Comparison of ENCODE assay signal across 8 cellular contexts in the genomic region with DNA sequence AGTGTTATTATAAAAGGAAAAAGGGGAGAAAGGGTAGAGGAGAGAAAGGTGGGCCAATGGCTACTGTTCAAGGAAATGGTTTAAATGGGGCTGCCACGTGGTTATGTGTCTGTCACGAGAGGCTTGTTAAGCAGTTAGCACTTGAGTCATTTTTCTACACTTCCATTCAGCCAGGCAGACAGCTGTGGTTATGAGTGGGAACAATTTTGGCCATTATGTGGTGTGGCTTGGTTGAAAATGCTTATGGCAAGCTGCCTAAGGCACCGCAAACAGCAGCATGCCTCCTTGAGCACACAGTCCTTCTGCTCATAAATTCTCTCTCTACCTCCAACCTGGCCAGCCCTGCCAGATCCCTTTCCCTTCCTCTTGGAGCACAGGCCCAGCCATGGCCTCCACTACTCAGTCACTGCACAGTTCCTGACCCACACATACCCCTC. TPM values are rescaled to one million over a fixed set of nuclear protein-coding genes. Genes with fewer than 3 reads are reported as not detected.
A peak's percentile ranks its signal among the peaks of the same experiment; 100 is the strongest.
DNase-seq lines count a peak whose midpoint lies in the region; ATAC-seq and TF ChIP-seq lines count a peak whose summit lies in the region.

No MANE protein-coding gene starts in this region.

- no peak overlapping the region for H2AFZ ChIP-seq in KMS-11 (ENCODE audit: low read depth)

- H3K9me3 Mint-ChIP-seq in activated CD8-positive, alpha-beta memory T cell treated with anti-CD3 and anti-CD28 coated beads, Interleukin-2, amount 10 ng/mL, durations not matched to agents 7 days and 5 days (ENCODE audit: low read depth): no peaks in the 10 kb centered on the region

- WGBS in sigmoid colon, 2 donors: 32 to 59% methylated on average over 3 of the region's 3 CpGs
- WGBS in transverse colon (ENCODE audit: low coverage in 1 of 2), 2 donors: 40 to 51% methylated on average over 1 to 3 of the region's 3 CpGs

- TF ChIP-seq CTCF in KMS-11 (conservative IDR thresholded peaks at IDR 0.05; ENCODE audit: low read depth, low read length) (no peak), sigmoid colon (IDR thresholded peaks at IDR 0.05) (no peak), transverse colon (IDR thresholded peaks at IDR 0.05) (no peak)

- H3K36me3 Mint-ChIP-seq in activated CD8-positive, alpha-beta memory T cell treated with anti-CD3 and anti-CD28 coated beads, Interleukin-2, amount 10 ng/mL, durations not matched to agents 7 days and 5 days: peaks cover 38% of the 10 kb centered on the region

- no peaks in the 10 kb centered on the region for H3K27me3 Mint-ChIP-seq in activated CD8-positive, alpha-beta memory T cell treated with anti-CD3 and anti-CD28 coated beads, Interleukin-2, amount 10 ng/mL, durations not matched to agents 7 days and 5 days

- ATAC-seq in activated CD8-positive, alpha-beta memory T cell treated with anti-CD3 and anti-CD28 coated beads, Interleukin-2, amount 10 ng/mL, durations not matched to agents 7 days and 5 days: peak; percentile 8

- H3K4me2 ChIP-seq in KMS-11: peak overlapping the region; percentile 61

- no peaks in the 10 kb centered on the region for H3K27me3 ChIP-seq in KMS-11 (ENCODE audit: insufficient read depth, low read depth)
- H3K27me3 ChIP-seq in sigmoid colon: no peaks in the 10 kb centered on the region
- H3K27me3 ChIP-seq in transverse colon: no peaks in the 10 kb centered on the region

- intact Hi-C loops in sigmoid colon (cut with DNase I) (no loop called here), transverse colon (cut with DNase I; ENCODE audit: low total_unique reads) (no loop called here)

- H4K20me1 ChIP-seq in KMS-11 (ENCODE audit: insufficient read depth): no peaks in the 10 kb centered on the region

- peak overlapping the region; percentile 93 for H3K27ac Mint-ChIP-seq in activated CD8-positive, alpha-beta memory T cell treated with anti-CD3 and anti-CD28 coated beads, Interleukin-2, amount 10 ng/mL, durations not matched to agents 7 days and 5 days

- H3K4me3 ChIP-seq in KMS-11 (IDR thresholded peaks at IDR 0.05; ENCODE audit: insufficient read depth, low read depth, low read length) (no peak overlapping the region), sigmoid colon (no peak overlapping the region), transverse colon (no peak overlapping the region)

- peak; percentile 49 for DNase-seq in DMS53 (lab: John Stamatoyannopoulos, UW)
- no peak for DNase-seq in DMS53 treated with DMSO at 0.1 percent for 48 hours (lab: John Stamatoyannopoulos, UW; ENCODE audit: unreplicated experiment)
- peak; percentile 92 for DNase-seq in activated CD8-positive, alpha-beta memory T cell treated with anti-CD3 and anti-CD28 coated beads, Interleukin-2, amount 10 ng/mL, durations not matched to agents 7 days and 5 days
- DNase-seq in sigmoid colon: peak; percentile 40
- no peak for DNase-seq in transverse colon
- DNase-seq in caudate nucleus (lab: John Stamatoyannopoulos, UW): no peak
- no peak for DNase-seq in NCI-H2081 treated with DMSO at 0.1 percent for 48 hours (lab: John Stamatoyannopoulos, UW)

- no peaks in the 10 kb centered on the region for H3K9me3 ChIP-seq in sigmoid colon
- no peaks in the 10 kb centered on the region for H3K9me3 ChIP-seq in transverse colon

- peak overlapping the region; percentile 35; the same call in 1 of the 2 replicates for H3K9ac ChIP-seq in KMS-11

- peaks cover 41% of the 10 kb centered on the region for H3K4me1 ChIP-seq in KMS-11 (ENCODE audit: low read depth, poor library complexity, severe bottlenecking)
- H3K4me1 ChIP-seq in sigmoid colon: peaks cover 0 to 27% (median 26%) of the 10 kb centered on the region in 4 donors
- H3K4me1 ChIP-seq in transverse colon: peaks cover 10 to 22% (median 19%) of the 10 kb centered on the region in 4 donors

- TF ChIP-seq EP300 in sigmoid colon (IDR thresholded peaks at IDR 0.05): no peak
- TF ChIP-seq EP300 in transverse colon (IDR thresholded peaks at IDR 0.05; ENCODE audit: low read depth): no peak

- peaks cover 1% of the 10 kb centered on the region; the same call in 1 of the 2 replicates for H3K36me3 ChIP-seq in KMS-11 (ENCODE audit: insufficient read depth)
- H3K36me3 ChIP-seq in sigmoid colon: peaks cover 13 to 51% (median 25%) of the 10 kb centered on the region in 4 donors
- H3K36me3 ChIP-seq in transverse colon: peaks cover 0 to 27% (median 13%) of the 10 kb centered on the region in 4 donors

- H3K4me3 Mint-ChIP-seq in activated CD8-positive, alpha-beta memory T cell treated with anti-CD3 and anti-CD28 coated beads, Interleukin-2, amount 10 ng/mL, durations not matched to agents 7 days and 5 days: peak overlapping the region; percentile 31

- H3K4me1 Mint-ChIP-seq in activated CD8-positive, alpha-beta memory T cell treated with anti-CD3 and anti-CD28 coated beads, Interleukin-2, amount 10 ng/mL, durations not matched to agents 7 days and 5 days: peaks cover 55% of the 10 kb centered on the region

- H3K27ac ChIP-seq in KMS-11: peak overlapping the region; percentile 56
- H3K27ac ChIP-seq in sigmoid colon: no peak overlapping the region
- H3K27ac ChIP-seq in transverse colon: no peak overlapping the region
- H3K27ac ChIP-seq in caudate nucleus (ENCODE audit: low read depth, low read length): no peak overlapping the region

- in situ Hi-C loops in transverse colon (cut with MboI; ENCODE audit: low pct_ligation_motif_present in 1 of 4, low pct_unique_long_range_greater_than_20kb in 1 of 4, low sequenced_read_pairs in 3 of 4): no loop called here

- CTCF ChIA-PET in activated CD8-positive, alpha-beta memory T cell treated with anti-CD3 and anti-CD28 coated beads, Interleukin-2, amount 10 ng/mL, durations not matched to agents 7 days and 5 days (lab: Charles Lee): interaction anchor here (0.6 to 6.8 kb wide), 6 partner anchors 11 to 199 kb away, joined by 3 to 75 read pairs (median 4); a partner anchor contains a TSS

- TF ChIP-seq POLR2A in sigmoid colon (IDR thresholded peaks at IDR 0.05) (no peak), transverse colon (IDR thresholded peaks at IDR 0.05) (no peak)

- H3K79me2 ChIP-seq in KMS-11 (ENCODE audit: insufficient read depth, low read depth): peaks cover 36% of the 10 kb centered on the region

RNA-seq across cellular contexts. Expression of a gene that starts 3.2 kb away (rescaled TPM):
- total RNA-seq in activated CD8-positive, alpha-beta memory T cell treated with anti-CD3 and anti-CD28 coated beads, Interleukin-2, amount 10 ng/mL, durations not matched to agents 7 days and 5 days: 100 to 1,000 TPM; 136 to 150 TPM
- total RNA-seq in sigmoid colon (10 to 100 TPM; 27.2 to 32.1 (median 30.0) TPM), transverse colon (10 to 100 TPM; 13.0 to 25.1 (median 20.3) TPM)
- polyA plus RNA-seq in sigmoid colon: 10 to 100 TPM; 17.8 to 77.1 (median 25.8) TPM

RNA-seq across cellular contexts. Expression of a gene that starts 15.9 kb away (rescaled TPM):
- not detected for total RNA-seq in activated CD8-positive, alpha-beta memory T cell treated with anti-CD3 and anti-CD28 coated beads, Interleukin-2, amount 10 ng/mL, durations not matched to agents 7 days and 5 days
- total RNA-seq in sigmoid colon (not detected), transverse colon (not detected)
- polyA plus RNA-seq in sigmoid colon: under 1 TPM in 1 of 3 donors, not detected in 2; 0.03 TPM

RNA-seq across cellular contexts. Expression of a gene that starts 36.7 kb away (rescaled TPM):
- 100 to 1,000 TPM; 103 to 104 TPM for total RNA-seq in activated CD8-positive, alpha-beta memory T cell treated with anti-CD3 and anti-CD28 coated beads, Interleukin-2, amount 10 ng/mL, durations not matched to agents 7 days and 5 days
- total RNA-seq in sigmoid colon (10 to 100 TPM; 33.5 to 53.7 (median 40.1) TPM), transverse colon (100 to 1,000 TPM in 1 of 4 donors, 10 to 100 TPM in 3; 43.8 to 113 (median 68.7) TPM)
- 10 to 100 TPM; 18.6 to 39.0 (median 19.9) TPM for polyA plus RNA-seq in sigmoid colon

RNA-seq across cellular contexts. Expression of a gene that starts 50.5 kb away (rescaled TPM):
- total RNA-seq in activated CD8-positive, alpha-beta memory T cell treated with anti-CD3 and anti-CD28 coated beads, Interleukin-2, amount 10 ng/mL, durations not matched to agents 7 days and 5 days: 100 to 1,000 TPM; 175 to 184 TPM
- total RNA-seq in sigmoid colon: 100 to 1,000 TPM in 3 of 4 donors, 10 to 100 TPM in 1; 68.6 to 158 (median 125) TPM
- 100 to 1,000 TPM; 108 to 158 (median 123) TPM for polyA plus RNA-seq in sigmoid colon
- total RNA-seq in transverse colon: 100 to 1,000 TPM; 112 to 278 (median 190) TPM

Comparison
In these comparisons a context has a peak if more than half of its experiments do, and no peak if none do; other contexts are left out.
1. DNase-seq: peak in DMS53 (single experiment), activated CD8-positive, alpha-beta memory T cell treated with anti-CD3 and anti-CD28 coated beads, Interleukin-2, amount 10 ng/mL, durations not matched to agents 7 days and 5 days (single experiment) and sigmoid colon (single experiment); none in DMS53 treated with DMSO at 0.1 percent for 48 hours (single experiment), transverse colon (single experiment), caudate nucleus (0 of 61) and NCI-H2081 treated with DMSO at 0.1 percent for 48 hours (single experiment).
2. RNA of a gene that starts 3.2 kb away (total RNA-seq): 136 to 150 TPM in activated CD8-positive, alpha-beta memory T cell treated with anti-CD3 and anti-CD28 coated beads, Interleukin-2, amount 10 ng/mL, durations not matched to agents 7 days and 5 days; 27.2 to 32.1 TPM in sigmoid colon and 13.0 to 25.1 TPM in transverse colon; every median in the first group is over 4 times any median in the second.